Comparison of ENCODE assay signal across 9 cellular contexts in the genomic region with DNA sequence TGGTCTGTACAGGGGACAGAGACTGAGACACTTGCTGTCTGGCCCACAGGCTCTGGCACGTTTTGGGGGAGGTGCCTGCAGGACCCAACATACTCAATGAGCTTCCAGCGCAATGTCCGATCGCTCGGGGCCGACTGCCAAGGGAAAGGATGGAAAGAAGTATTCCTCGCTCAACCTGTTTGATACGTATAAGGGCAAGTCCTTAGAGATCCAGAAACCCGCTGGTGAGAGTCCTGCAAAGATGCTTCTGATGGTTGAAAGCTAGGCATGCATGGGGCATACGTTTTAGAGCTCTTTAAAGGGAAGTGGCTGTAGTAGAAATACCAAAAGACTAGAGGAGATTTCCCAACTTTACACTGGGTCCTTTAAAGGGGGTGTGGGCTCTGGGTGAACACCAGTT. TPM values are rescaled to one million over a fixed set of nuclear protein-coding genes. Genes with fewer than 3 reads are reported as not detected.
DNase-seq lines count a peak whose midpoint lies in the region; ATAC-seq, FAIRE-seq and TF ChIP-seq lines count a peak whose summit lies in the region.
"Had no signal": no experiment of that assay in that cellular context is flagged by ENCODE, and none has a peak within 500 bp of the region (broad histone marks: within the 10 kb centered on the region; RNA-seq: fewer than 3 reads in every experiment).

No MANE protein-coding gene starts in this region.

- H3K4me1 ChIP-seq in CD4-positive, CD25-positive, alpha-beta regulatory T cell (ENCODE audit: control insufficient read depth, insufficient read depth, low read length, poor library complexity, severe bottlenecking) = peaks cover 18% of the 10 kb centered on the region
- H3K4me1 ChIP-seq in small intestine (ENCODE audit: control insufficient read depth in 2 of 2, insufficient read depth in 1 of 2, low read depth in 1 of 2, low read length in 1 of 2) = no peaks in the 10 kb centered on the region

- WGBS in small intestine, 3 donors = 56 to 69% (median 60%) methylated on average over 10 of the region's 10 CpGs

- peaks cover 35% of the 10 kb centered on the region for H3K36me3 Mint-ChIP-seq in CD4-positive, CD25-positive, alpha-beta regulatory T cell
- H3K36me3 Mint-ChIP-seq in nephron (ENCODE audit: low read depth) = peaks cover 51% of the 10 kb centered on the region

- H3K4me3 Mint-ChIP-seq in CD4-positive, CD25-positive, alpha-beta regulatory T cell = peak overlapping the region; percentile 85 to 99 (median 96)
- peak overlapping the region; percentile 90 to 96 (median 96) for H3K4me3 Mint-ChIP-seq in nephron

- H3K27me3 Mint-ChIP-seq in CD4-positive, CD25-positive, alpha-beta regulatory T cell = no peaks in the 10 kb centered on the region
- H3K27me3 Mint-ChIP-seq in nephron (ENCODE audit: low read depth) = no peaks in the 10 kb centered on the region

- peak overlapping the region; percentile 82 to 97 (median 96) for H3K27ac Mint-ChIP-seq in CD4-positive, CD25-positive, alpha-beta regulatory T cell
- H3K27ac Mint-ChIP-seq in nephron = peak overlapping the region; percentile 96 to 99 (median 99)

- no peak for FAIRE-seq in bronchial epithelial cell (lab: Jason Lieb, UNC)
- FAIRE-seq in small intestine (lab: Jason Lieb, UNC) = no peak
- FAIRE-seq: HTR-8/SVneo had no signal

- no peaks in the 10 kb centered on the region for H3K9me3 ChIP-seq in CD4-positive, CD25-positive, alpha-beta regulatory T cell (ENCODE audit: control insufficient read depth in 2 of 2, low read length in 2 of 2)
- H3K9me3 ChIP-seq in small intestine (ENCODE audit: control insufficient read depth, low read depth) = no peaks in the 10 kb centered on the region

- peaks cover 48% of the 10 kb centered on the region for H3K36me3 ChIP-seq in CD4-positive, CD25-positive, alpha-beta regulatory T cell (ENCODE audit: control insufficient read depth, insufficient read depth, low read length)
- H3K36me3 ChIP-seq in bronchial epithelial cell (ENCODE audit: control insufficient read depth, insufficient read depth, low read length) (peaks cover 35% of the 10 kb centered on the region), small intestine (ENCODE audit: control insufficient read depth in 2 of 2, insufficient read depth in 2 of 2, low read length in 2 of 2) (peaks cover 19 to 23% of the 10 kb centered on the region in 2 donors)

- TF ChIP-seq POLR2A in NB4 (IDR thresholded peaks at IDR 0.05; ENCODE audit: extremely low read depth, insufficient read length) = no peak

- no peak overlapping the region for H3K27ac ChIP-seq in CD4-positive, CD25-positive, alpha-beta regulatory T cell (ENCODE audit: insufficient read depth, low read length, poor library complexity, severe bottlenecking)
- H3K27ac ChIP-seq in small intestine (ENCODE audit: low read depth in 1 of 2, low read length in 1 of 2) = no peak overlapping the region

- H3K27me3 ChIP-seq in CD4-positive, CD25-positive, alpha-beta regulatory T cell (ENCODE audit: control insufficient read depth, insufficient read depth, low read length) = no peaks in the 10 kb centered on the region
- H3K27me3 ChIP-seq in bronchial epithelial cell (ENCODE audit: control insufficient read depth, insufficient read depth, low read length) (no peaks in the 10 kb centered on the region), small intestine (ENCODE audit: control insufficient read depth in 2 of 2, insufficient read depth in 2 of 2, low read length in 2 of 2) (no peaks in the 10 kb centered on the region)

- H3K9me3 Mint-ChIP-seq in CD4-positive, CD25-positive, alpha-beta regulatory T cell = no peaks in the 10 kb centered on the region
- no peaks in the 10 kb centered on the region for H3K9me3 Mint-ChIP-seq in nephron

- H3K4me1 Mint-ChIP-seq in CD4-positive, CD25-positive, alpha-beta regulatory T cell = peaks cover 11 to 42% (median 27%) of the 10 kb centered on the region in 4 donors
- H3K4me1 Mint-ChIP-seq in nephron = peaks cover 14% of the 10 kb centered on the region

- DNase-seq in CD4-positive, CD25-positive, alpha-beta regulatory T cell = no peak
- DNase-seq in NB4 (ENCODE audit: low read depth) = peak; percentile 65
- peak; percentile 63 for DNase-seq in bronchial epithelial cell (ENCODE audit: low read depth)
- no peak for DNase-seq in anterior cingulate cortex (lab: John Stamatoyannopoulos, UW)
- DNase-seq in small intestine = no peak
- no peak for DNase-seq in stimulated activated CD8-positive, alpha-beta memory T cell treated with anti-CD3 and anti-CD28 coated beads, Interleukin-4, amount 100 ng/mL, for 48 hours

- H3K4me3 ChIP-seq in CD4-positive, CD25-positive, alpha-beta regulatory T cell (ENCODE audit: low read depth, low read length) = no peak overlapping the region
- H3K4me3 ChIP-seq in NB4 (ENCODE audit: low read depth, low read length) = peak overlapping the region; percentile 77
- no peak overlapping the region for H3K4me3 ChIP-seq in bronchial epithelial cell (ENCODE audit: low read depth, low read length)
- H3K4me3 ChIP-seq in small intestine (ENCODE audit: low read depth in 1 of 2, low read length in 2 of 2) = no peak overlapping the region

- no peak for ATAC-seq in CD4-positive, CD25-positive, alpha-beta regulatory T cell (ENCODE audit: low read depth in 2 of 2)
- no peak for ATAC-seq in HG03175 (IDR thresholded peaks at IDR 0.05; ENCODE audit: unreplicated experiment)

- TF ChIP-seq CTCF in NB4 (IDR thresholded peaks at IDR 0.05; ENCODE audit: low read depth, low read length) (no peak), bronchial epithelial cell (IDR thresholded peaks at IDR 0.05; ENCODE audit: insufficient read depth, low read length, severe bottlenecking) (no peak), nephron (IDR thresholded peaks at IDR 0.05; ENCODE audit: unreplicated experiment in 3 of 3) (no peak)

RNA-seq across cellular contexts. Expression of a gene that starts 2.2 kb away (rescaled TPM):
- total RNA-seq in CD4-positive, CD25-positive, alpha-beta regulatory T cell = 214 TPM
- polyA plus RNA-seq in CD4-positive, CD25-positive, alpha-beta regulatory T cell = 1 to 10 TPM; 2.8 to 5.0 (median 3.2) TPM
- 21.1 and 24.7 TPM in 2 replicates for total RNA-seq in bronchial epithelial cell
- polyA plus RNA-seq in small intestine = 10 to 100 TPM; 54.6 to 81.0 (median 67.8) TPM

RNA-seq across cellular contexts. Expression of a gene that starts 7.6 kb away (rescaled TPM):
- 9.9 TPM for total RNA-seq in CD4-positive, CD25-positive, alpha-beta regulatory T cell
- polyA plus RNA-seq in CD4-positive, CD25-positive, alpha-beta regulatory T cell = 10 to 100 TPM in 3 of 4 donors, 1 to 10 TPM in 1; 6.5 to 38.8 (median 19.3) TPM
- total RNA-seq in bronchial epithelial cell = not detected in 2 replicates
- polyA plus RNA-seq in small intestine = 100 to 1,000 TPM in 1 of 3 donors, 10 to 100 TPM in 1, 1 to 10 TPM in 1; 5.6 to 102 (median 42.4) TPM

RNA-seq across cellular contexts. Expression of a gene that starts 29.8 kb away (rescaled TPM):
- total RNA-seq in CD4-positive, CD25-positive, alpha-beta regulatory T cell = 213 TPM
- 10 to 100 TPM; 13.5 to 19.7 (median 18.0) TPM for polyA plus RNA-seq in CD4-positive, CD25-positive, alpha-beta regulatory T cell
- total RNA-seq in bronchial epithelial cell = 71.1 and 84.1 TPM in 2 replicates
- 100 to 1,000 TPM; 193 to 381 (median 342) TPM for polyA plus RNA-seq in small intestine

RNA-seq across cellular contexts. Expression of a gene that starts 29.9 kb away (rescaled TPM):
- total RNA-seq in CD4-positive, CD25-positive, alpha-beta regulatory T cell = 8.6 TPM
- polyA plus RNA-seq in CD4-positive, CD25-positive, alpha-beta regulatory T cell = 10 to 100 TPM; 30.8 to 86.6 (median 39.2) TPM
- not detected in 2 replicates for total RNA-seq in bronchial epithelial cell
- under 1 TPM in 1 of 3 donors, not detected in 2; 0.33 TPM for polyA plus RNA-seq in small intestine

RNA-seq across cellular contexts. Expression of a gene that starts 33.0 kb away (rescaled TPM):
- 1.7 TPM for total RNA-seq in CD4-positive, CD25-positive, alpha-beta regulatory T cell
- polyA plus RNA-seq in CD4-positive, CD25-positive, alpha-beta regulatory T cell = 1 to 10 TPM; 2.5 to 4.1 (median 2.8) TPM
- total RNA-seq in bronchial epithelial cell = 0.26 and 0.53 TPM in 2 replicates
- polyA plus RNA-seq in small intestine = 1 to 10 TPM; 7.2 to 8.9 (median 7.4) TPM

Comparison
In these comparisons a context has a peak if more than half of its experiments do, and no peak if none do; other contexts are left out.
1. DNase-seq: peak in NB4 (single experiment) and bronchial epithelial cell (single experiment); none in CD4-positive, CD25-positive, alpha-beta regulatory T cell (0 of 3), anterior cingulate cortex (0 of 58), small intestine (single experiment) and stimulated activated CD8-positive, alpha-beta memory T cell treated with anti-CD3 and anti-CD28 coated beads, Interleukin-4, amount 100 ng/mL, for 48 hours (single experiment).
2. RNA of a gene that starts 7.6 kb away (total RNA-seq): 9.9 TPM in CD4-positive, CD25-positive, alpha-beta regulatory T cell (single experiment); not detected in bronchial epithelial cell; every median in the first group is over 10 times any median in the second.